ENCODE assay signal across 1 cellular context in the genomic region with DNA sequence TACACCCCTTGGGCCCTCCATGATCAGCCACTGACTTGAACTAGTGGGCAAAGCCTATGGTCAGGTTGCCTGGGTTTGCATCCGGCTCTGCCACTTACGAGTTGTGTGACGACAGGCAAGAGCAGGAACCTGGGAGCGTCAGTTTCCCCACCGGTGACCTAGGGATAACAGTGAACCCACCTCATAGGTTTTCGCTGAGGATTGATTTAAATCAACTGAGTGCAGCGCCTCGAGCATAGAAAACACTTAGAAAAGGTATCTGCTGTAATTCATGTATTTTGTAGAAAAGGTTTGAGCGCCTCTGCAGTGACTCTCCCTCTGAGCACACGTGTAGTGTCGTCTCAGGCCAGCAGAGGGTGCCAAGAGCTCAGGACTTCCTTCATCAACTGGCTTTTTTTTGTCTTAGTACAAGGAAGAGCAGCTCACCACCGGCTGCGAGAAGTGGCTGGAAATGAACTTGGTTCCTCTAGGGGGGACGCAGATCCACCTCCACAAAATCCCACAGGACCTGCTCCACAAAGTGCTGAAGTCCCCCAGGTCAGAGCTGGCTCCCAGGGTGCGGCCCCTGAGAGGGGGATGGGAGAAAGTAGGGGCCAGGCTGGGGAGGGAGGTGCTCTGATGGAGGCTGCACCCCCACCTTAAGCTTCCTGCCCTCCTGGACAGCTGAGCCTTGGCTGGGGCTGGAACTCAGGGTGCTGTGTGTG.
A peak's percentile ranks its signal among the peaks of the same experiment; 100 is the strongest.
TF ChIP-seq lines count a peak whose summit lies in the region.

No MANE protein-coding gene starts in this region.

TF ChIP-seq in HepG2, 621 proteins besides CTCF, POLR2A, EP300 and RAD21 (continued from another document and continues in another):
- TF ChIP-seq ZNF607 (CRISPR knock-in tag; IDR thresholded peaks at IDR 0.05; ENCODE audit: borderline replicate concordance) (0 out of 2 replicates have a peak, but pooled peaks have one; percentile 34), FOSL1 (CRISPR knock-in tag; IDR thresholded peaks at IDR 0.05; ENCODE audit: borderline replicate concordance) (no peak), KLF13 (CRISPR knock-in tag; IDR thresholded peaks at IDR 0.05) (no peak), TP53 (CRISPR knock-in tag; conservative IDR thresholded peaks at IDR 0.05) (no peak), ZNF331 (CRISPR knock-in tag; IDR thresholded peaks at IDR 0.05) (peak; percentile 49; the same call in 1 of the 2 replicates), HNF4G (IDR thresholded peaks at IDR 0.05; ENCODE audit: borderline replicate concordance, low read depth, low read length) (no peak), HNF4G (CRISPR knock-in tag; IDR thresholded peaks at IDR 0.05; ENCODE audit: borderline replicate concordance, low read depth) (0 out of 2 replicates have a peak, but pooled peaks have one; percentile 26), ERF (CRISPR knock-in tag; IDR thresholded peaks at IDR 0.05) (peak; percentile 34; the same call in 1 of the 2 replicates), FOXA1 (IDR thresholded peaks at IDR 0.05) (no peak), FOXA1 (CRISPR knock-in tag; IDR thresholded peaks at IDR 0.05) (no peak), ARID4A (CRISPR knock-in tag; IDR thresholded peaks at IDR 0.05; ENCODE audit: borderline replicate concordance) (no peak), RARA (CRISPR knock-in tag; IDR thresholded peaks at IDR 0.05) (0 out of 2 replicates have a peak, but pooled peaks have one; percentile 9), ZMYM3 (CRISPR knock-in tag; IDR thresholded peaks at IDR 0.05) (0 out of 2 replicates have a peak, but pooled peaks have one; percentile 31), ZMYM4 (CRISPR knock-in tag; IDR thresholded peaks at IDR 0.05) (peak; percentile 62), ZNF619 (CRISPR knock-in tag; IDR thresholded peaks at IDR 0.05) (0 out of 2 replicates have a peak, but pooled peaks have one; percentile 35), MIXL1 (CRISPR knock-in tag; IDR thresholded peaks at IDR 0.05) (peak; percentile 48; the same call in 1 of the 2 replicates), NR2C2 (CRISPR knock-in tag; IDR thresholded peaks at IDR 0.05; ENCODE audit: borderline replicate concordance) (no peak), SMAD3 (CRISPR knock-in tag; IDR thresholded peaks at IDR 0.05) (peak; percentile 62; the same call in 1 of the 2 replicates), ELF4 (CRISPR knock-in tag; IDR thresholded peaks at IDR 0.05; ENCODE audit: borderline replicate concordance) (no peak), NBN (conservative IDR thresholded peaks at IDR 0.05) (no peak), BORCS8-MEF2B (CRISPR knock-in tag; IDR thresholded peaks at IDR 0.05) (no peak), ZNF577 (CRISPR knock-in tag; IDR thresholded peaks at IDR 0.05; ENCODE audit: borderline replicate concordance, low read depth) (no peak), USF2 (IDR thresholded peaks at IDR 0.05; ENCODE audit: low read depth, low read length) (no peak), USF2 (CRISPR knock-in tag; IDR thresholded peaks at IDR 0.05; ENCODE audit: borderline replicate concordance) (no peak), AGO1 (IDR thresholded peaks at IDR 0.05; ENCODE audit: low read depth, low read length, poor library complexity, severe bottlenecking) (no peak), ZSCAN22 (CRISPR knock-in tag; IDR thresholded peaks at IDR 0.05) (peak; percentile 24), MAFK (conservative IDR thresholded peaks at IDR 0.05 in 1 of 2, IDR thresholded peaks at IDR 0.05 in 1 of 2; ENCODE audit: low read length in 2 of 2) (no peak), RARG (CRISPR knock-in tag; IDR thresholded peaks at IDR 0.05; ENCODE audit: low read depth) (no peak), PHF8 (CRISPR knock-in tag; IDR thresholded peaks at IDR 0.05) (peak; percentile 44; the same call in 1 of the 2 replicates), ATM (IDR thresholded peaks at IDR 0.05; ENCODE audit: borderline replicate concordance) (no peak), RAD51 (IDR thresholded peaks at IDR 0.05; ENCODE audit: borderline replicate concordance) (no peak), ZEB1 (IDR thresholded peaks at IDR 0.05; ENCODE audit: insufficient replicate concordance, low read depth) (no peak), IKZF5 (CRISPR knock-in tag; IDR thresholded peaks at IDR 0.05) (no peak; the same call in 1 of the 2 replicates), STAG1 (CRISPR knock-in tag; IDR thresholded peaks at IDR 0.05) (peak; percentile 98), ZBTB7A (CRISPR knock-in tag; IDR thresholded peaks at IDR 0.05) (no peak), CHD4 (IDR thresholded peaks at IDR 0.05; ENCODE audit: borderline replicate concordance, low read length) (no peak), TBX3 (IDR thresholded peaks at IDR 0.05; ENCODE audit: borderline replicate concordance) (no peak)
- TF ChIP-seq, protein P1, sequence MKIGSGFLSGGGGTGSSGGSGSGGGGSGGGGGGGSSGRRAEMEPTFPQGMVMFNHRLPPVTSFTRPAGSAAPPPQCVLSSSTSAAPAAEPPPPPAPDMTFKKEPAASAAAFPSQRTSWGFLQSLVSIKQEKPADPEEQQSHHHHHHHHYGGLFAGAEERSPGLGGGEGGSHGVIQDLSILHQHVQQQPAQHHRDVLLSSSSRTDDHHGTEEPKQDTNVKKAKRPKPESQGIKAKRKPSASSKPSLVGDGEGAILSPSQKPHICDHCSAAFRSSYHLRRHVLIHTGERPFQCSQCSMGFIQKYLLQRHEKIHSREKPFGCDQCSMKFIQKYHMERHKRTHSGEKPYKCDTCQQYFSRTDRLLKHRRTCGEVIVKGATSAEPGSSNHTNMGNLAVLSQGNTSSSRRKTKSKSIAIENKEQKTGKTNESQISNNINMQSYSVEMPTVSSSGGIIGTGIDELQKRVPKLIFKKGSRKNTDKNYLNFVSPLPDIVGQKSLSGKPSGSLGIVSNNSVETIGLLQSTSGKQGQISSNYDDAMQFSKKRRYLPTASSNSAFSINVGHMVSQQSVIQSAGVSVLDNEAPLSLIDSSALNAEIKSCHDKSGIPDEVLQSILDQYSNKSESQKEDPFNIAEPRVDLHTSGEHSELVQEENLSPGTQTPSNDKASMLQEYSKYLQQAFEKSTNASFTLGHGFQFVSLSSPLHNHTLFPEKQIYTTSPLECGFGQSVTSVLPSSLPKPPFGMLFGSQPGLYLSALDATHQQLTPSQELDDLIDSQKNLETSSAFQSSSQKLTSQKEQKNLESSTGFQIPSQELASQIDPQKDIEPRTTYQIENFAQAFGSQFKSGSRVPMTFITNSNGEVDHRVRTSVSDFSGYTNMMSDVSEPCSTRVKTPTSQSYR (CRISPR knock-in tag; IDR thresholded peaks at IDR 0.05; ENCODE audit: borderline replicate concordance): peak; percentile 29; the same call in 1 of the 2 replicates
- TF ChIP-seq, protein P2, sequence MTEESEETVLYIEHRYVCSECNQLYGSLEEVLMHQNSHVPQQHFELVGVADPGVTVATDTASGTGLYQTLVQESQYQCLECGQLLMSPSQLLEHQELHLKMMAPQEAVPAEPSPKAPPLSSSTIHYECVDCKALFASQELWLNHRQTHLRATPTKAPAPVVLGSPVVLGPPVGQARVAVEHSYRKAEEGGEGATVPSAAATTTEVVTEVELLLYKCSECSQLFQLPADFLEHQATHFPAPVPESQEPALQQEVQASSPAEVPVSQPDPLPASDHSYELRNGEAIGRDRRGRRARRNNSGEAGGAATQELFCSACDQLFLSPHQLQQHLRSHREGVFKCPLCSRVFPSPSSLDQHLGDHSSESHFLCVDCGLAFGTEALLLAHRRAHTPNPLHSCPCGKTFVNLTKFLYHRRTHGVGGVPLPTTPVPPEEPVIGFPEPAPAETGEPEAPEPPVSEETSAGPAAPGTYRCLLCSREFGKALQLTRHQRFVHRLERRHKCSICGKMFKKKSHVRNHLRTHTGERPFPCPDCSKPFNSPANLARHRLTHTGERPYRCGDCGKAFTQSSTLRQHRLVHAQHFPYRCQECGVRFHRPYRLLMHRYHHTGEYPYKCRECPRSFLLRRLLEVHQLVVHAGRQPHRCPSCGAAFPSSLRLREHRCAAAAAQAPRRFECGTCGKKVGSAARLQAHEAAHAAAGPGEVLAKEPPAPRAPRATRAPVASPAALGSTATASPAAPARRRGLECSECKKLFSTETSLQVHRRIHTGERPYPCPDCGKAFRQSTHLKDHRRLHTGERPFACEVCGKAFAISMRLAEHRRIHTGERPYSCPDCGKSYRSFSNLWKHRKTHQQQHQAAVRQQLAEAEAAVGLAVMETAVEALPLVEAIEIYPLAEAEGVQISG (CRISPR knock-in tag; IDR thresholded peaks at IDR 0.05): peak; percentile 29; the same call in 1 of the 2 replicates
- TF ChIP-seq, protein P3, sequence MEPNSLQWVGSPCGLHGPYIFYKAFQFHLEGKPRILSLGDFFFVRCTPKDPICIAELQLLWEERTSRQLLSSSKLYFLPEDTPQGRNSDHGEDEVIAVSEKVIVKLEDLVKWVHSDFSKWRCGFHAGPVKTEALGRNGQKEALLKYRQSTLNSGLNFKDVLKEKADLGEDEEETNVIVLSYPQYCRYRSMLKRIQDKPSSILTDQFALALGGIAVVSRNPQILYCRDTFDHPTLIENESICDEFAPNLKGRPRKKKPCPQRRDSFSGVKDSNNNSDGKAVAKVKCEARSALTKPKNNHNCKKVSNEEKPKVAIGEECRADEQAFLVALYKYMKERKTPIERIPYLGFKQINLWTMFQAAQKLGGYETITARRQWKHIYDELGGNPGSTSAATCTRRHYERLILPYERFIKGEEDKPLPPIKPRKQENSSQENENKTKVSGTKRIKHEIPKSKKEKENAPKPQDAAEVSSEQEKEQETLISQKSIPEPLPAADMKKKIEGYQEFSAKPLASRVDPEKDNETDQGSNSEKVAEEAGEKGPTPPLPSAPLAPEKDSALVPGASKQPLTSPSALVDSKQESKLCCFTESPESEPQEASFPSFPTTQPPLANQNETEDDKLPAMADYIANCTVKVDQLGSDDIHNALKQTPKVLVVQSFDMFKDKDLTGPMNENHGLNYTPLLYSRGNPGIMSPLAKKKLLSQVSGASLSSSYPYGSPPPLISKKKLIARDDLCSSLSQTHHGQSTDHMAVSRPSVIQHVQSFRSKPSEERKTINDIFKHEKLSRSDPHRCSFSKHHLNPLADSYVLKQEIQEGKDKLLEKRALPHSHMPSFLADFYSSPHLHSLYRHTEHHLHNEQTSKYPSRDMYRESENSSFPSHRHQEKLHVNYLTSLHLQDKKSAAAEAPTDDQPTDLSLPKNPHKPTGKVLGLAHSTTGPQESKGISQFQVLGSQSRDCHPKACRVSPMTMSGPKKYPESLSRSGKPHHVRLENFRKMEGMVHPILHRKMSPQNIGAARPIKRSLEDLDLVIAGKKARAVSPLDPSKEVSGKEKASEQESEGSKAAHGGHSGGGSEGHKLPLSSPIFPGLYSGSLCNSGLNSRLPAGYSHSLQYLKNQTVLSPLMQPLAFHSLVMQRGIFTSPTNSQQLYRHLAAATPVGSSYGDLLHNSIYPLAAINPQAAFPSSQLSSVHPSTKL (CRISPR knock-in tag; IDR thresholded peaks at IDR 0.05): peak; percentile 21; the same call in 1 of the 2 replicates
